12 cellular contexts compared by ENCODE assay signal in the genomic region with DNA sequence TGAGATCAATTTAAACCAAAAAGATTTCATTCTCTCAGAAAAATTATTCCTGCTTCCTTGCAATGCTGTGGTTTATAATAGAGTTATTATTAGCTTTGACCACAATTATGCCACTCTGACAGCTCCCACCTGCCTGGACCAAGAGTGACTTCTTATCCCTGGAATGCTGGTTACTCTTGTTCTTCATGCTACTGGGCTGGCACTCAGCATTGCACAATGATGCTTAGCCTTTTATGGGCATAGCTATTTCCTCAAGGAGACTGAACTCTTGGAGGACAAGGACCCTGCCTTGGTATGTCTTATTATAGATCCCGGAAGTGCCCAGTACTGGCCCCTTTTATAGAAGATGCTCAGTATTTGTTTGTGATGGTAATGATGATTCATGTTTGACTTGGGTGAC.
DNase-seq lines count a peak whose midpoint lies in the region; ATAC-seq and TF ChIP-seq lines count a peak whose summit lies in the region.
"Had no signal": no experiment of that assay in that cellular context is flagged by ENCODE, and none has a peak within 500 bp of the region (broad histone marks: within the 10 kb centered on the region; RNA-seq: fewer than 3 reads in every experiment).

No MANE protein-coding gene starts in this region.

- intact Hi-C loops in thyroid gland (cut with DNase I): no loop called here

- H3K27me3 ChIP-seq in thyroid gland: no peaks in the 10 kb centered on the region

- TF ChIP-seq POLR2A in thyroid gland (IDR thresholded peaks at IDR 0.05): no peak

- no peaks in the 10 kb centered on the region for H3K9me3 ChIP-seq in thyroid gland
- no peaks in the 10 kb centered on the region for H3K9me3 ChIP-seq in T-helper 17 cell (ENCODE audit: control insufficient read depth, low read length, poor library complexity, severe bottlenecking)

- no peak overlapping the region for H3K27ac ChIP-seq in thyroid gland
- H3K27ac ChIP-seq: 22Rv1 had no signal

- no peak overlapping the region for H3K27ac Mint-ChIP-seq in T-helper 17 cell
- H3K27ac Mint-ChIP-seq: naive thymus-derived CD8-positive, alpha-beta T cell had no signal

- no peak for TF ChIP-seq CTCF in thyroid gland (IDR thresholded peaks at IDR 0.05)

- H3K4me3 ChIP-seq in thyroid gland (replicated peaks in 1 of 3): no peak overlapping the region

- H3K27me3 Mint-ChIP-seq in T-helper 17 cell: no peaks in the 10 kb centered on the region
- H3K27me3 Mint-ChIP-seq: naive thymus-derived CD8-positive, alpha-beta T cell had no signal

- DNase-seq in DMS53 (lab: John Stamatoyannopoulos, UW) (peak; percentile 59), DMS53 treated with DMSO at 0.1 percent for 48 hours (lab: John Stamatoyannopoulos, UW; ENCODE audit: unreplicated experiment) (no peak), T1000 (lab: John Stamatoyannopoulos, UW) (peak; percentile 55), foreskin melanocyte (peak; percentile 83), thyroid gland (peak; percentile 54 to 65), T-helper 17 cell (no peak), germinal center (ENCODE audit: low spot score) (no peak)
- DNase-seq: activated CD4-positive, alpha-beta T cell treated with anti-CD3 and anti-CD28 coated beads, Interleukin-2, amount 50 U/mL, for 4 hours; effector CD4-positive, alpha-beta T cell; naive thymus-derived CD8-positive, alpha-beta T cell had no signal

- no peak overlapping the region for H3K4me3 Mint-ChIP-seq in T-helper 17 cell
- H3K4me3 Mint-ChIP-seq: naive thymus-derived CD8-positive, alpha-beta T cell had no signal

- peaks cover 3% of the 10 kb centered on the region for H3K4me1 Mint-ChIP-seq in T-helper 17 cell

- ATAC-seq in T-helper 17 cell (no peak), HG02759 (IDR thresholded peaks at IDR 0.05; ENCODE audit: unreplicated experiment) (no peak)
- ATAC-seq: naive thymus-derived CD8-positive, alpha-beta T cell had no signal

- no peaks in the 10 kb centered on the region for H3K36me3 ChIP-seq in thyroid gland

- 37 to 50% methylated on average over 1 of the region's 1 CpG for WGBS in thyroid gland, 2 donors

- peaks cover 2% of the 10 kb centered on the region for H3K36me3 Mint-ChIP-seq in T-helper 17 cell (ENCODE audit: low read depth)
- H3K36me3 Mint-ChIP-seq: naive thymus-derived CD8-positive, alpha-beta T cell had no signal

- peaks cover 0 to 5% of the 10 kb centered on the region in 2 donors for H3K4me1 ChIP-seq in thyroid gland

Comparison
In these comparisons a context has a peak if more than half of its experiments do, and no peak if none do; other contexts are left out.
1. DNase-seq: peak in DMS53 (single experiment), T1000 (single experiment), foreskin melanocyte (single experiment) and thyroid gland (2 of 2); none in DMS53 treated with DMSO at 0.1 percent for 48 hours (single experiment), T-helper 17 cell (0 of 3) and germinal center (single experiment).